Comparison of ENCODE assay signal across 24 cellular contexts in genomic region chr17:37056622-37057021, GRCh38.
DNase-seq lines count a peak whose midpoint lies in the region; ATAC-seq and TF ChIP-seq lines count a peak whose summit lies in the region.
"Had no signal": no experiment of that assay in that cellular context is flagged by ENCODE, and none has a peak within 500 bp of the region (broad histone marks: within the 10 kb centered on the region; RNA-seq: fewer than 3 reads in every experiment).

No MANE protein-coding gene starts in this region.

- H3K4me3 Mint-ChIP-seq in GM23338 = no peak overlapping the region
- no peak overlapping the region for H3K4me3 Mint-ChIP-seq in endodermal cell
- H3K4me3 Mint-ChIP-seq: CD14-positive monocyte; CD4-positive, alpha-beta T cell; HFFc6 had no signal

- H3K9ac ChIP-seq in endodermal cell (ENCODE audit: extremely low read depth, low read length, poor library complexity, severe bottlenecking) = no peak overlapping the region
- H3K9ac ChIP-seq: BLaER1 treated with 17β-estradiol and CSF1 and Interleukin-3, amounts not matched to agents 10 nM and 100 nM had no signal

- H3K9me3 Mint-ChIP-seq in GM23338 (no peaks in the 10 kb centered on the region), endodermal cell (no peaks in the 10 kb centered on the region)
- H3K9me3 Mint-ChIP-seq: CD4-positive, alpha-beta T cell; HFFc6 had no signal

- H3K79me2 ChIP-seq in GM23338 (replicated peaks; ENCODE audit: insufficient read depth) = no peaks in the 10 kb centered on the region

- peaks cover 13% of the 10 kb centered on the region for H3K27me3 Mint-ChIP-seq in GM23338 (ENCODE audit: insufficient read depth, low read depth, poor library complexity)
- no peaks in the 10 kb centered on the region for H3K27me3 Mint-ChIP-seq in endodermal cell (ENCODE audit: insufficient read depth)
- H3K27me3 Mint-ChIP-seq: CD4-positive, alpha-beta T cell had no signal

- no peaks in the 10 kb centered on the region for H4K20me1 ChIP-seq in GM23338 (replicated peaks; ENCODE audit: insufficient read depth)

- no peaks in the 10 kb centered on the region for H3K9me2 ChIP-seq in GM23338 (ENCODE audit: insufficient read depth)

- no peak overlapping the region for H3K4me2 ChIP-seq in GM23338
- H3K4me2 ChIP-seq: A549; BLaER1 treated with 17β-estradiol and CSF1 and Interleukin-3, amounts not matched to agents 10 nM and 100 nM had no signal

- H3K4me1 ChIP-seq in right atrium auricular region = no peaks in the 10 kb centered on the region
- H3K4me1 ChIP-seq in heart left ventricle = no peaks in the 10 kb centered on the region
- H3K4me1 ChIP-seq in GM23338 (ENCODE audit: insufficient read depth) = peaks cover 23% of the 10 kb centered on the region
- no peaks in the 10 kb centered on the region for H3K4me1 ChIP-seq in endodermal cell (ENCODE audit: control insufficient read depth, insufficient read depth, low read length)
- H3K4me1 ChIP-seq in stomach = peaks cover 0 to 11% (median 2%) of the 10 kb centered on the region in 4 donors
- no peaks in the 10 kb centered on the region for H3K4me1 ChIP-seq in foreskin keratinocyte
- H3K4me1 ChIP-seq: A549 had no signal

- TF ChIP-seq POLR2A in heart left ventricle (IDR thresholded peaks at IDR 0.05) = no peak
- TF ChIP-seq POLR2A in stomach (IDR thresholded peaks at IDR 0.05) = no peak

- H3K36me3 ChIP-seq in right atrium auricular region = no peaks in the 10 kb centered on the region
- peaks cover 0 to 47% (median 16%) of the 10 kb centered on the region in 9 donors for H3K36me3 ChIP-seq in heart left ventricle
- no peaks in the 10 kb centered on the region; the same call in 1 of the 2 replicates for H3K36me3 ChIP-seq in GM23338 (ENCODE audit: insufficient read depth)
- peaks cover 37% of the 10 kb centered on the region for H3K36me3 ChIP-seq in endodermal cell (ENCODE audit: control insufficient read depth, insufficient read depth, low read length)
- peaks cover 7 to 58% (median 52%) of the 10 kb centered on the region in 4 donors for H3K36me3 ChIP-seq in stomach

- no peaks in the 10 kb centered on the region for H3K27me3 ChIP-seq in right atrium auricular region
- no peaks in the 10 kb centered on the region for H3K27me3 ChIP-seq in heart left ventricle
- H3K27me3 ChIP-seq in GM23338 (ENCODE audit: insufficient read depth) = no peaks in the 10 kb centered on the region
- no peaks in the 10 kb centered on the region for H3K27me3 ChIP-seq in endodermal cell (ENCODE audit: control insufficient read depth, insufficient read depth, low read length, poor library complexity, severe bottlenecking)
- H3K27me3 ChIP-seq in stomach = no peaks in the 10 kb centered on the region
- no peaks in the 10 kb centered on the region for H3K27me3 ChIP-seq in foreskin keratinocyte
- H3K27me3 ChIP-seq: BE2C; BLaER1 treated with 17β-estradiol and CSF1 and Interleukin-3, amounts not matched to agents 10 nM and 100 nM had no signal

- peaks cover 34% of the 10 kb centered on the region for H3K4me1 Mint-ChIP-seq in GM23338
- peaks cover 8% of the 10 kb centered on the region for H3K4me1 Mint-ChIP-seq in endodermal cell
- H3K4me1 Mint-ChIP-seq: CD14-positive monocyte had no signal

- TF ChIP-seq CTCF in right atrium auricular region (IDR thresholded peaks at IDR 0.05) = no peak
- TF ChIP-seq CTCF in heart left ventricle (IDR thresholded peaks at IDR 0.05) = no peak
- no peak for TF ChIP-seq CTCF in GM23338 (conservative IDR thresholded peaks at IDR 0.05; ENCODE audit: low read depth in 2 of 2)
- TF ChIP-seq CTCF in endodermal cell (conservative IDR thresholded peaks at IDR 0.05) = no peak
- TF ChIP-seq CTCF in stomach (IDR thresholded peaks at IDR 0.05) = no peak
- TF ChIP-seq CTCF in foreskin keratinocyte (conservative IDR thresholded peaks at IDR 0.05) = no peak

- no peak for TF ChIP-seq EP300 in stomach (IDR thresholded peaks at IDR 0.05)

- H3K27ac Mint-ChIP-seq in GM23338 (no peak overlapping the region), endodermal cell (no peak overlapping the region)
- H3K27ac Mint-ChIP-seq: CD4-positive, alpha-beta T cell; HFFc6 had no signal

- ATAC-seq in heart left ventricle (no peak), GM23338 (no peak), foreskin keratinocyte (no peak), HG03108 (IDR thresholded peaks at IDR 0.05; ENCODE audit: unreplicated experiment) (no peak)
- ATAC-seq: A549, GM12878 had no signal

- 96 to 98% (median 97%) methylated on average over 18 of the region's 18 CpGs for WGBS in heart left ventricle, 4 donors
- whole genome bisulfite sequencing in endodermal cell (ENCODE audit: insufficient coverage in 1 of 2, insufficient read length in 1 of 2), 2 experiments = 92 to 100% methylated on average over 5 to 18 of the region's 18 CpGs
- 94 to 97% (median 96%) methylated on average over 18 of the region's 18 CpGs for WGBS in stomach, 5 donors

- no peak overlapping the region for H3K4me3 ChIP-seq in right atrium auricular region
- no peak overlapping the region for H3K4me3 ChIP-seq in heart left ventricle
- H3K4me3 ChIP-seq in GM23338 = no peak overlapping the region
- H3K4me3 ChIP-seq in endodermal cell (ENCODE audit: low read length) = no peak overlapping the region
- H3K4me3 ChIP-seq in stomach = no peak overlapping the region
- H3K4me3 ChIP-seq: A549; BLaER1 treated with 17β-estradiol and CSF1 and Interleukin-3, amounts not matched to agents 10 nM and 100 nM; GM12878; HAP-1 had no signal

- H3K9me3 ChIP-seq in right atrium auricular region (no peaks in the 10 kb centered on the region), heart left ventricle (no peaks in the 10 kb centered on the region), endodermal cell (ENCODE audit: control insufficient read depth, low read length) (no peaks in the 10 kb centered on the region), stomach (no peaks in the 10 kb centered on the region)
- H3K9me3 ChIP-seq: A549, BE2C, HAP-1 had no signal

- H3K36me3 Mint-ChIP-seq in GM23338 (ENCODE audit: low read depth) (peaks cover 13% of the 10 kb centered on the region; the same call in 2 of the 3 replicates), endodermal cell (ENCODE audit: low read depth) (peaks cover 27% of the 10 kb centered on the region)

- no peak overlapping the region for H3K27ac ChIP-seq in right atrium auricular region
- H3K27ac ChIP-seq in heart left ventricle = no peak overlapping the region
- peak overlapping the region; percentile 12; the same call in 1 of the 2 replicates for H3K27ac ChIP-seq in GM23338 (ENCODE audit: low read depth)
- no peak overlapping the region for H3K27ac ChIP-seq in endodermal cell (ENCODE audit: low read depth, low read length)
- no peak overlapping the region for H3K27ac ChIP-seq in stomach
- no peak overlapping the region for H3K27ac ChIP-seq in foreskin keratinocyte
- H3K27ac ChIP-seq: A549; BLaER1 treated with 17β-estradiol and CSF1 and Interleukin-3, amounts not matched to agents 10 nM and 100 nM had no signal

- intact Hi-C loops in heart left ventricle (cut with DNase I) = no loop called here
- intact Hi-C loops in stomach (cut with DNase I; ENCODE audit: low total_unique reads) = no loop called here

- 0 out of 2 replicates have a peak, but pooled peaks cover 13% of the 10 kb centered on the region for H3F3A ChIP-seq in GM23338 (replicated peaks; ENCODE audit: low read depth)

- H2AFZ ChIP-seq in GM23338 = no peak overlapping the region

- peak; percentile 40 for DNase-seq in right atrium auricular region (ENCODE audit: low spot score)
- DNase-seq in heart left ventricle = no peak
- DNase-seq in GM23338 (ENCODE audit: low spot score) = no peak
- DNase-seq in endodermal cell = peak; percentile 40
- no peak for DNase-seq in stomach
- DNase-seq in foreskin keratinocyte = no peak
- DNase-seq: 8988T; ACHN; AML-193; BE2C; CD4-positive, alpha-beta T cell; COR-L47; DMS 273 treated with DMSO at 0.1 percent for 48 hours; DMS79; EL; GDM1; GOT3; HFFc6 had no signal

TF ChIP-seq in GM23338, 12 proteins besides CTCF, POLR2A, EP300 and RAD21:
- no peak for TF ChIP-seq ZNF331 (CRISPR knock-in tag; IDR thresholded peaks at IDR 0.05; ENCODE audit: low read depth)

Comparison
In these comparisons a context has a peak if more than half of its experiments do, and no peak if none do; other contexts are left out.
1. DNase-seq: peak in right atrium auricular region (single experiment) and endodermal cell (single experiment); none in heart left ventricle (0 of 5), GM23338 (single experiment), stomach (single experiment) and foreskin keratinocyte (0 of 2).